8 cellular contexts compared by ENCODE assay signal in the genomic region with DNA sequence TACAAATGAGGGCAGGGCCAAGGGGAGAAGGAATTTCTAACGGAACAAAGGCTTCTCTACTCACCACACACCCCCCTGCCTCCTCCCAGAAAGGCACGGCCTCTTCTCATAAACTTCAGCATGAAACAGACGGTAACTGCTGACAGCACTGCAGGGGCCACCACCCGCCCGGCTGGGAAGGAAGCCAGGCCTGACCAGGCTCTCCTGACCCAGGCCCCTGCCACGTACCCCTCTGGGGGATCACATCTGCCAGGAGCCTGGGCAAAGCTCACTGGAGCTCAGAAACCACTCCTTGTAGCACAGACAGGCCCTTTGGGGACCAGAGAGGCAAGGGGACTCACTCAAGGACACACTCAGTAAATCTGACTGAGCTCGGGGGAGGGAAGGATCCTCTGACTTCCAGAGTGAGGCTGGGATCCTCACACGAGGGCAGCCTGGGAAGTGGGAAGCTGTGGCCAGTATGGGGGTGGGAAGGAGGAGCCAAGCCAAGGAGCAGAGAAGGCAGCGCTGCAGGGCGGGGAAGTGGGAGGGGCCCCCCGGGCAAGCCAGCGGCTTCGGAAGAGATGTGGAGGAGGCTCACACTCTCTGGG. TPM values are rescaled to one million over a fixed set of nuclear protein-coding genes. Genes with fewer than 3 reads are reported as not detected.
DNase-seq lines count a peak whose midpoint lies in the region; ATAC-seq and TF ChIP-seq lines count a peak whose summit lies in the region.

No MANE protein-coding gene starts in this region.

- intact Hi-C loops in colonic mucosa (cut with DNase I) = no loop called here

- no peak overlapping the region for H3K4me3 ChIP-seq in colonic mucosa

- ATAC-seq in HG03045 (IDR thresholded peaks at IDR 0.05; ENCODE audit: unreplicated experiment) = no peak
- no peak for ATAC-seq in GM21515 (IDR thresholded peaks at IDR 0.05; ENCODE audit: unreplicated experiment)

- H3K9me3 ChIP-seq in colonic mucosa = no peaks in the 10 kb centered on the region

- H3K9ac ChIP-seq in colonic mucosa (ENCODE audit: low read depth in 2 of 2, low read length in 2 of 2) = peak overlapping the region; percentile 6 to 55

- no peak for TF ChIP-seq CTCF in colonic mucosa (IDR thresholded peaks at IDR 0.05)

- no peaks in the 10 kb centered on the region for H3K36me3 ChIP-seq in colonic mucosa

- H3K4me1 ChIP-seq in colonic mucosa = peaks cover 3% of the 10 kb centered on the region

- H3K27ac ChIP-seq in colonic mucosa (peak overlapping the region; percentile 60), substantia nigra (ENCODE audit: low read depth, low read length, poor library complexity, severe bottlenecking) (no peak overlapping the region)

- DNase-seq in AG08395 (ENCODE audit: low spot score) (peak; percentile 95), M059J (ENCODE audit: low read depth) (peak; percentile 97), colonic mucosa (peak; percentile 81), left kidney (ENCODE audit: low read depth, low spot score) (peak; percentile 94), substantia nigra (lab: John Stamatoyannopoulos, UW) (peak in 40 of 49 donors; percentile 47 to 92 (median 72)), NCI-H146 (lab: John Stamatoyannopoulos, UW) (no peak)

- no peaks in the 10 kb centered on the region for H3K27me3 ChIP-seq in colonic mucosa

RNA-seq across cellular contexts. Expression of a gene that starts 46.1 kb away (rescaled TPM):
- total RNA-seq in M059J (2014; rRNA removed; shearing (Covaris generic)) = 9.8 and 18.2 TPM in 2 replicates
- total RNA-seq in colonic mucosa = 10 to 100 TPM in 1 of 2 donors, 1 to 10 TPM in 1; 4.6 to 19.1 TPM

RNA-seq across cellular contexts. Expression of a gene that starts 52.1 kb away (rescaled TPM):
- 36.5 and 50.7 TPM in 2 replicates for total RNA-seq in M059J (2014; rRNA removed; shearing (Covaris generic))
- 100 to 1,000 TPM in 1 of 2 donors, 10 to 100 TPM in 1; 99.3 to 154 TPM for total RNA-seq in colonic mucosa
